In the genomic region with DNA sequence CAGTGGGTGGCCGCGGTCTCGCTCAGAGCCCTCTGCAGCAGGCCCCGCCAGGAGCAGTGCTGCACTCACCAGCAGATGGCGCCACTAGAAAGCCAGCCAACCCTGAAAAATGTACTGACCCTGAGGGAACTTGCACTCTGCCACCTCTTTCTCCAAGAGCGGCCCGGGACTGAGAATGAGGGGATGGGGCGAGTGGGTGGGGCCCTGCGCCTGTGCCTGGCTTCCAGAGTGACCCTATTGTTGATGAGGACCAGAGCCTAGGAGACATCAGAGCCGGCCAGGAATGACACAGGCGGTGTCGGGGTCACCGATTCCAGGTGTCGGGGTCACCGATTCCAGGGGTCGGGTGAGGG, we compare ENCODE assay signal across 8 cellular contexts. TPM values are rescaled to one million over a fixed set of nuclear protein-coding genes. Genes with fewer than 3 reads are reported as not detected.
DNase-seq lines count a peak whose midpoint lies in the region; ATAC-seq, FAIRE-seq and TF ChIP-seq lines count a peak whose summit lies in the region.

No MANE protein-coding gene starts in this region.

- no peaks in the 10 kb centered on the region for H3K36me3 Mint-ChIP-seq in neural crest cell (ENCODE audit: low read depth)

- peak; percentile 95 for TF ChIP-seq CTCF in neural crest cell (conservative IDR thresholded peaks at IDR 0.05)

- H3K27me3 Mint-ChIP-seq in neural crest cell (ENCODE audit: low read depth), result no peaks in the 10 kb centered on the region

- H3K9me3 Mint-ChIP-seq in neural crest cell, result no peaks in the 10 kb centered on the region

- H3K4me1 Mint-ChIP-seq in neural crest cell, result peaks cover 39% of the 10 kb centered on the region

- H3K27ac Mint-ChIP-seq in neural crest cell (ENCODE audit: unreplicated experiment), result no peak overlapping the region

- ATAC-seq in GM18867 (IDR thresholded peaks at IDR 0.05; ENCODE audit: unreplicated experiment), result peak; percentile 82
- peak; percentile 78 for ATAC-seq in HG03442 (IDR thresholded peaks at IDR 0.05; ENCODE audit: unreplicated experiment)

- DNase-seq in AG08396 (ENCODE audit: low spot score) (peak; percentile 91), RCC 7860 (ENCODE audit: low spot score) (peak; percentile 59), fibroblast of peridontal ligament (ENCODE audit: extremely low read depth) (peak; percentile 74), neural crest cell (ENCODE audit: low read depth, low spot score) (peak; percentile 97), stromal cell of bone marrow (ENCODE audit: low read depth) (peak; percentile 40)
- DNase-seq in activated T-helper 1 cell treated with anti-CD3 and anti-CD28 coated beads, Interleukin-2, amount 50 U/mL, for 16 hours (ENCODE audit: low read depth in 1 of 2, low spot score in 1 of 2), result peak; percentile 58 to 59

- no peak for FAIRE-seq in RCC 7860 (lab: Jason Lieb, UNC)

- peak overlapping the region; percentile 21 for H3K4me3 Mint-ChIP-seq in neural crest cell

RNA-seq across cellular contexts. Expression of a gene that starts 2.9 kb away (rescaled TPM):
- not detected in 2 replicates for total RNA-seq in neural crest cell

RNA-seq across cellular contexts. Expression of a gene that starts 24.1 kb away (rescaled TPM):
- total RNA-seq in neural crest cell, result 22.0 and 22.9 TPM in 2 replicates

RNA-seq across cellular contexts. Expression of a gene that starts 36.7 kb away (rescaled TPM):
- 28.8 and 29.2 TPM in 2 replicates for total RNA-seq in neural crest cell

Comparison
In these comparisons a context has a peak if more than half of its experiments do, and no peak if none do; other contexts are left out.
1. Peak in every context shown above with its lines: DNase-seq and ATAC-seq.
2. DNase-seq: peak in every context shown above with its lines; median percentile 97 in neural crest cell; 91 in AG08396; 74 in fibroblast of peridontal ligament; 59 in RCC 7860; 58 in activated T-helper 1 cell treated with anti-CD3 and anti-CD28 coated beads, Interleukin-2, amount 50 U/mL, for 16 hours; 40 in stromal cell of bone marrow.